In the genomic region with DNA sequence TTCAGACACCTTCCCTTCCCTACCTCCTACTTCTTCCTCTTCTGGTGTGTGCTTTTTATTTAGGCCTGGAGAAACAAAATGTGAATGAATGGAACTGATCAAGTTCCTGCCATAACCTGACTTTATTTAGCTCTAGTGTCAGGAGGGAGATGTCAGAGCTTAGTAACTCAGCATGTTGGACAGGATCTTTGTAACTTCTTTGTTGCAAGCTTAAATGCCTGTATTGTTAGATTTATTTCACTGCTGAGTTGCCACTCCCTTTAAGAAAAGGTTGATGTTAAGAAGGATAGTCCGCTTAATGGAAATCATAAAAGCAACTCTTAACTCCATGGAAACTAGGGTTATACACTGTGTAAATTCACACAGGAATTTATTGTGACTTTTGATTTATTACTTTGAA, we compare ENCODE assay signal across 2 cellular contexts.
TF ChIP-seq lines count a peak whose summit lies in the region.

No MANE protein-coding gene starts in this region.

TF ChIP-seq in SK-N-SH, 30 proteins besides CTCF, POLR2A, EP300 and RAD21 (continued from another document):
- TF ChIP-seq JUND (IDR thresholded peaks at IDR 0.05): no peak
- TF ChIP-seq, protein P1, sequence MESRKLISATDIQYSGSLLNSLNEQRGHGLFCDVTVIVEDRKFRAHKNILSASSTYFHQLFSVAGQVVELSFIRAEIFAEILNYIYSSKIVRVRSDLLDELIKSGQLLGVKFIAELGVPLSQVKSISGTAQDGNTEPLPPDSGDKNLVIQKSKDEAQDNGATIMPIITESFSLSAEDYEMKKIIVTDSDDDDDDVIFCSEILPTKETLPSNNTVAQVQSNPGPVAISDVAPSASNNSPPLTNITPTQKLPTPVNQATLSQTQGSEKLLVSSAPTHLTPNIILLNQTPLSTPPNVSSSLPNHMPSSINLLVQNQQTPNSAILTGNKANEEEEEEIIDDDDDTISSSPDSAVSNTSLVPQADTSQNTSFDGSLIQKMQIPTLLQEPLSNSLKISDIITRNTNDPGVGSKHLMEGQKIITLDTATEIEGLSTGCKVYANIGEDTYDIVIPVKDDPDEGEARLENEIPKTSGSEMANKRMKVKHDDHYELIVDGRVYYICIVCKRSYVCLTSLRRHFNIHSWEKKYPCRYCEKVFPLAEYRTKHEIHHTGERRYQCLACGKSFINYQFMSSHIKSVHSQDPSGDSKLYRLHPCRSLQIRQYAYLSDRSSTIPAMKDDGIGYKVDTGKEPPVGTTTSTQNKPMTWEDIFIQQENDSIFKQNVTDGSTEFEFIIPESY (IDR thresholded peaks at IDR 0.05; ENCODE audit: borderline replicate concordance, low read depth): no peak
- no peak for TF ChIP-seq CHD2 (IDR thresholded peaks at IDR 0.05; ENCODE audit: low read length, partially characterized antibody)
- TF ChIP-seq MEF2A (IDR thresholded peaks at IDR 0.05; ENCODE audit: borderline replicate concordance, low read depth): no peak
- TF ChIP-seq ELF1 (IDR thresholded peaks at IDR 0.05): no peak

TF ChIP-seq in SK-N-SH treated with all-trans-retinoic acid at 6 μM for 48 hours, 23 proteins besides CTCF, POLR2A, EP300 and RAD21 (continued from another document):
- no peak for TF ChIP-seq TCF4 (CRISPR knock-in tag; IDR thresholded peaks at IDR 0.05; ENCODE audit: borderline replicate concordance)
- no peak for TF ChIP-seq ZC3H10 (CRISPR knock-in tag; IDR thresholded peaks at IDR 0.05)
- TF ChIP-seq, protein P2, sequence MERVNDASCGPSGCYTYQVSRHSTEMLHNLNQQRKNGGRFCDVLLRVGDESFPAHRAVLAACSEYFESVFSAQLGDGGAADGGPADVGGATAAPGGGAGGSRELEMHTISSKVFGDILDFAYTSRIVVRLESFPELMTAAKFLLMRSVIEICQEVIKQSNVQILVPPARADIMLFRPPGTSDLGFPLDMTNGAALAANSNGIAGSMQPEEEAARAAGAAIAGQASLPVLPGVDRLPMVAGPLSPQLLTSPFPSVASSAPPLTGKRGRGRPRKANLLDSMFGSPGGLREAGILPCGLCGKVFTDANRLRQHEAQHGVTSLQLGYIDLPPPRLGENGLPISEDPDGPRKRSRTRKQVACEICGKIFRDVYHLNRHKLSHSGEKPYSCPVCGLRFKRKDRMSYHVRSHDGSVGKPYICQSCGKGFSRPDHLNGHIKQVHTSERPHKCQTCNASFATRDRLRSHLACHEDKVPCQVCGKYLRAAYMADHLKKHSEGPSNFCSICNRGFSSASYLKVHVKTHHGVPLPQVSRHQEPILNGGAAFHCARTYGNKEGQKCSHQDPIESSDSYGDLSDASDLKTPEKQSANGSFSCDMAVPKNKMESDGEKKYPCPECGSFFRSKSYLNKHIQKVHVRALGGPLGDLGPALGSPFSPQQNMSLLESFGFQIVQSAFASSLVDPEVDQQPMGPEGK (CRISPR knock-in tag; IDR thresholded peaks at IDR 0.05; ENCODE audit: borderline replicate concordance): no peak
- no peak for TF ChIP-seq CSDC2 (CRISPR knock-in tag; IDR thresholded peaks at IDR 0.05)
- no peak for TF ChIP-seq RARB (CRISPR knock-in tag; IDR thresholded peaks at IDR 0.05)
- no peak for TF ChIP-seq ARNTL (CRISPR knock-in tag; IDR thresholded peaks at IDR 0.05; ENCODE audit: borderline replicate concordance, low read depth)
- TF ChIP-seq ZFP3 (CRISPR knock-in tag; IDR thresholded peaks at IDR 0.05): no peak
- TF ChIP-seq ZNF565 (CRISPR knock-in tag; conservative IDR thresholded peaks at IDR 0.05; ENCODE audit: low read depth): no peak
- TF ChIP-seq, protein P3, sequence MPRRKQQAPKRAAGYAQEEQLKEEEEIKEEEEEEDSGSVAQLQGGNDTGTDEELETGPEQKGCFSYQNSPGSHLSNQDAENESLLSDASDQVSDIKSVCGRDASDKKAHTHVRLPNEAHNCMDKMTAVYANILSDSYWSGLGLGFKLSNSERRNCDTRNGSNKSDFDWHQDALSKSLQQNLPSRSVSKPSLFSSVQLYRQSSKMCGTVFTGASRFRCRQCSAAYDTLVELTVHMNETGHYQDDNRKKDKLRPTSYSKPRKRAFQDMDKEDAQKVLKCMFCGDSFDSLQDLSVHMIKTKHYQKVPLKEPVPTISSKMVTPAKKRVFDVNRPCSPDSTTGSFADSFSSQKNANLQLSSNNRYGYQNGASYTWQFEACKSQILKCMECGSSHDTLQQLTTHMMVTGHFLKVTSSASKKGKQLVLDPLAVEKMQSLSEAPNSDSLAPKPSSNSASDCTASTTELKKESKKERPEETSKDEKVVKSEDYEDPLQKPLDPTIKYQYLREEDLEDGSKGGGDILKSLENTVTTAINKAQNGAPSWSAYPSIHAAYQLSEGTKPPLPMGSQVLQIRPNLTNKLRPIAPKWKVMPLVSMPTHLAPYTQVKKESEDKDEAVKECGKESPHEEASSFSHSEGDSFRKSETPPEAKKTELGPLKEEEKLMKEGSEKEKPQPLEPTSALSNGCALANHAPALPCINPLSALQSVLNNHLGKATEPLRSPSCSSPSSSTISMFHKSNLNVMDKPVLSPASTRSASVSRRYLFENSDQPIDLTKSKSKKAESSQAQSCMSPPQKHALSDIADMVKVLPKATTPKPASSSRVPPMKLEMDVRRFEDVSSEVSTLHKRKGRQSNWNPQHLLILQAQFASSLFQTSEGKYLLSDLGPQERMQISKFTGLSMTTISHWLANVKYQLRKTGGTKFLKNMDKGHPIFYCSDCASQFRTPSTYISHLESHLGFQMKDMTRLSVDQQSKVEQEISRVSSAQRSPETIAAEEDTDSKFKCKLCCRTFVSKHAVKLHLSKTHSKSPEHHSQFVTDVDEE (CRISPR knock-in tag; IDR thresholded peaks at IDR 0.05): no peak
- TF ChIP-seq GLIS3 (CRISPR knock-in tag; IDR thresholded peaks at IDR 0.05): no peak
- TF ChIP-seq ISL1 (CRISPR knock-in tag; IDR thresholded peaks at IDR 0.05): no peak
- TF ChIP-seq ZNF8 (CRISPR knock-in tag; IDR thresholded peaks at IDR 0.05): no peak
- TF ChIP-seq PPARA (CRISPR knock-in tag; IDR thresholded peaks at IDR 0.05; ENCODE audit: borderline replicate concordance): no peak
- TF ChIP-seq ZNF70 (CRISPR knock-in tag; IDR thresholded peaks at IDR 0.05): no peak
- no peak for TF ChIP-seq SNAI2 (CRISPR knock-in tag; IDR thresholded peaks at IDR 0.05)
- TF ChIP-seq, protein P4, sequence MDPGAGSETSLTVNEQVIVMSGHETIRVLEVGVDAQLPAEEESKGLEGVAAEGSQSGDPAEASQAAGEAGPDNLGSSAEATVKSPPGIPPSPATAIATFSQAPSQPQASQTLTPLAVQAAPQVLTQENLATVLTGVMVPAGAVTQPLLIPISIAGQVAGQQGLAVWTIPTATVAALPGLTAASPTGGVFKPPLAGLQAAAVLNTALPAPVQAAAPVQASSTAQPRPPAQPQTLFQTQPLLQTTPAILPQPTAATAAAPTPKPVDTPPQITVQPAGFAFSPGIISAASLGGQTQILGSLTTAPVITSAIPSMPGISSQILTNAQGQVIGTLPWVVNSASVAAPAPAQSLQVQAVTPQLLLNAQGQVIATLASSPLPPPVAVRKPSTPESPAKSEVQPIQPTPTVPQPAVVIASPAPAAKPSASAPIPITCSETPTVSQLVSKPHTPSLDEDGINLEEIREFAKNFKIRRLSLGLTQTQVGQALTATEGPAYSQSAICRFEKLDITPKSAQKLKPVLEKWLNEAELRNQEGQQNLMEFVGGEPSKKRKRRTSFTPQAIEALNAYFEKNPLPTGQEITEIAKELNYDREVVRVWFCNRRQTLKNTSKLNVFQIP (CRISPR knock-in tag; IDR thresholded peaks at IDR 0.05; ENCODE audit: borderline replicate concordance, low read depth): no peak
- TF ChIP-seq, protein P5, sequence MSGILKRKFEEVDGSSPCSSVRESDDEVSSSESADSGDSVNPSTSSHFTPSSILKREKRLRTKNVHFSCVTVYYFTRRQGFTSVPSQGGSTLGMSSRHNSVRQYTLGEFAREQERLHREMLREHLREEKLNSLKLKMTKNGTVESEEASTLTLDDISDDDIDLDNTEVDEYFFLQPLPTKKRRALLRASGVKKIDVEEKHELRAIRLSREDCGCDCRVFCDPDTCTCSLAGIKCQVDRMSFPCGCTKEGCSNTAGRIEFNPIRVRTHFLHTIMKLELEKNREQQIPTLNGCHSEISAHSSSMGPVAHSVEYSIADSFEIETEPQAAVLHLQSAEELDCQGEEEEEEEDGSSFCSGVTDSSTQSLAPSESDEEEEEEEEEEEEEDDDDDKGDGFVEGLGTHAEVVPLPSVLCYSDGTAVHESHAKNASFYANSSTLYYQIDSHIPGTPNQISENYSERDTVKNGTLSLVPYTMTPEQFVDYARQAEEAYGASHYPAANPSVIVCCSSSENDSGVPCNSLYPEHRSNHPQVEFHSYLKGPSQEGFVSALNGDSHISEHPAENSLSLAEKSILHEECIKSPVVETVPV (CRISPR knock-in tag; IDR thresholded peaks at IDR 0.05): no peak
- TF ChIP-seq ESRRG (CRISPR knock-in tag; IDR thresholded peaks at IDR 0.05): no peak
